ENCODE assay signal across 8 cellular contexts in genomic region chr7:151756076-151756731, GRCh38.
DNase-seq lines count a peak whose midpoint lies in the region; ATAC-seq and TF ChIP-seq lines count a peak whose summit lies in the region.

No MANE protein-coding gene starts in this region.

- no peak overlapping the region for H3K4me3 ChIP-seq in mucosa of rectum (ENCODE audit: low read length in 2 of 2)
- no peak overlapping the region for H3K4me3 ChIP-seq in uterus

- DNase-seq in Daoy (ENCODE audit: low read depth) (peak; percentile 63), RWPE1 (ENCODE audit: low spot score) (peak; percentile 46), uterus (peak in 1 of 2 donors; percentile 39), ecto neural progenitor cell (ENCODE audit: low spot score) (no peak)
- peak; percentile 72 for DNase-seq in activated naive CD4-positive, alpha-beta T cell treated with anti-CD3 and anti-CD28 coated beads, Interleukin-2, amount 10 ng/mL, durations not matched to agents 7 days and 5 days

- H3K9me3 Mint-ChIP-seq in activated naive CD4-positive, alpha-beta T cell treated with anti-CD3 and anti-CD28 coated beads, Interleukin-2, amount 10 ng/mL, durations not matched to agents 7 days and 5 days, result no peaks in the 10 kb centered on the region

- no peak for TF ChIP-seq POLR2A in uterus (IDR thresholded peaks at IDR 0.05)

- POLR2A ChIA-PET in RWPE1 (lab: Yijun Ruan, JAX; ENCODE audit: low non-redundant PET), result no interaction called here

- H3K9ac ChIP-seq in mucosa of rectum (ENCODE audit: low read depth in 1 of 2, low read length in 2 of 2), result no peak overlapping the region

- H3K27me3 Mint-ChIP-seq in activated naive CD4-positive, alpha-beta T cell treated with anti-CD3 and anti-CD28 coated beads, Interleukin-2, amount 10 ng/mL, durations not matched to agents 7 days and 5 days, result peaks cover 4% of the 10 kb centered on the region

- no peak for ATAC-seq in GM19023 (IDR thresholded peaks at IDR 0.05; ENCODE audit: unreplicated experiment)
- no peak for ATAC-seq in HG03139 (IDR thresholded peaks at IDR 0.05; ENCODE audit: unreplicated experiment)

- peaks cover 25% of the 10 kb centered on the region for H3K4me1 Mint-ChIP-seq in activated naive CD4-positive, alpha-beta T cell treated with anti-CD3 and anti-CD28 coated beads, Interleukin-2, amount 10 ng/mL, durations not matched to agents 7 days and 5 days

- TF ChIP-seq CTCF in RWPE1 (conservative IDR thresholded peaks at IDR 0.05; ENCODE audit: low read depth), result no peak
- no peak for TF ChIP-seq CTCF in uterus (IDR thresholded peaks at IDR 0.05)

- H3K36me3 Mint-ChIP-seq in activated naive CD4-positive, alpha-beta T cell treated with anti-CD3 and anti-CD28 coated beads, Interleukin-2, amount 10 ng/mL, durations not matched to agents 7 days and 5 days, result peaks cover 2% of the 10 kb centered on the region

- peaks cover 0 to 4% of the 10 kb centered on the region in 2 donors for H3K36me3 ChIP-seq in mucosa of rectum (ENCODE audit: control insufficient read depth in 2 of 2, insufficient read depth in 2 of 2, low read length in 2 of 2)
- no peaks in the 10 kb centered on the region for H3K36me3 ChIP-seq in uterus

- CTCF ChIA-PET in RWPE1 (lab: Yijun Ruan, JAX), result no interaction called here
- CTCF ChIA-PET in activated naive CD4-positive, alpha-beta T cell treated with anti-CD3 and anti-CD28 coated beads, Interleukin-2, amount 10 ng/mL, durations not matched to agents 7 days and 5 days (lab: Charles Lee), result interaction anchor here (0.7 to 5.0 kb wide), 6 partner anchors 10 to 126 kb away, joined by 3 to 41 read pairs (median 4); no protein-coding TSS in a partner anchor

- peak overlapping the region; percentile 46 for H3K4me3 Mint-ChIP-seq in activated naive CD4-positive, alpha-beta T cell treated with anti-CD3 and anti-CD28 coated beads, Interleukin-2, amount 10 ng/mL, durations not matched to agents 7 days and 5 days

- no peaks in the 10 kb centered on the region for H3K9me3 ChIP-seq in mucosa of rectum (ENCODE audit: control insufficient read depth in 2 of 2, low read length in 2 of 2)
- no peaks in the 10 kb centered on the region for H3K9me3 ChIP-seq in uterus

- no peaks in the 10 kb centered on the region for H3K27me3 ChIP-seq in mucosa of rectum (ENCODE audit: control insufficient read depth in 2 of 2, insufficient read depth in 2 of 2, low read length in 2 of 2)
- H3K27me3 ChIP-seq in uterus, result no peaks in the 10 kb centered on the region

- H3K27ac ChIP-seq in RWPE1 (peak overlapping the region; percentile 86; the same call in 1 of the 2 replicates), mucosa of rectum (ENCODE audit: low read depth in 2 of 2, low read length in 2 of 2) (peak overlapping the region; percentile 17 to 46), uterus (peak overlapping the region; percentile 60 to 62)

- intact Hi-C loops in uterus (cut with DNase I; ENCODE audit: low total_unique reads), result loop anchor here (10.0 kb wide), 1 partner anchor 291 kb away; no protein-coding TSS in a partner anchor

- H3K4me1 ChIP-seq in mucosa of rectum (ENCODE audit: control insufficient read depth in 2 of 2, insufficient read depth in 2 of 2, low read length in 2 of 2) (peaks cover 12 to 14% of the 10 kb centered on the region in 2 donors), uterus (no peaks in the 10 kb centered on the region)

- peak overlapping the region; percentile 84 for H3K27ac Mint-ChIP-seq in activated naive CD4-positive, alpha-beta T cell treated with anti-CD3 and anti-CD28 coated beads, Interleukin-2, amount 10 ng/mL, durations not matched to agents 7 days and 5 days

Comparison
In these comparisons a context has a peak if more than half of its experiments do, and no peak if none do; other contexts are left out.
1. H3K27ac ChIP-seq: peak in every context shown above with its lines; median percentile 86 in RWPE1; 61 in uterus; 32 in mucosa of rectum.